In genomic region chr2:38528008-38528442, GRCh38 we compare ENCODE assay signal across 8 cellular contexts.
DNase-seq lines count a peak whose midpoint lies in the region; ATAC-seq and TF ChIP-seq lines count a peak whose summit lies in the region.

No MANE protein-coding gene starts in this region.

- intact Hi-C loops in left lung (cut with DNase I), result no loop called here

- peak in 1 of 2 donors; percentile 28 for ATAC-seq in CD4-positive, CD25-positive, alpha-beta regulatory T cell (ENCODE audit: low read depth in 2 of 2)
- ATAC-seq in left lung (peak; percentile 64), GM18511 (IDR thresholded peaks at IDR 0.05; ENCODE audit: unreplicated experiment) (no peak), GM18873 (IDR thresholded peaks at IDR 0.05; ENCODE audit: low FRiP score, unreplicated experiment) (no peak)

- no peaks in the 10 kb centered on the region for H3K36me3 ChIP-seq in CD4-positive, CD25-positive, alpha-beta regulatory T cell (ENCODE audit: control insufficient read depth, insufficient read depth, low read length)
- H3K36me3 ChIP-seq in left lung, result no peaks in the 10 kb centered on the region

- H3K9me3 ChIP-seq in CD4-positive, CD25-positive, alpha-beta regulatory T cell (ENCODE audit: control insufficient read depth in 2 of 2, low read length in 2 of 2), result no peaks in the 10 kb centered on the region
- H3K9me3 ChIP-seq in left lung, result no peaks in the 10 kb centered on the region

- peaks cover 0 to 8% (median 4%) of the 10 kb centered on the region in 4 donors for H3K4me1 Mint-ChIP-seq in CD4-positive, CD25-positive, alpha-beta regulatory T cell
- H3K4me1 Mint-ChIP-seq in T-helper 1 cell treated with Interleukin-12 subunit alpha and Interleukin-12 subunit beta and Interleukin-4 antibody, amounts not matched to agents 30 μg/mL and 1 μg/mL, for 36 hours (ENCODE audit: low read depth), result no peaks in the 10 kb centered on the region

- no peak for TF ChIP-seq CTCF in left lung (IDR thresholded peaks at IDR 0.05)

- peaks cover 3% of the 10 kb centered on the region for H3K36me3 Mint-ChIP-seq in CD4-positive, CD25-positive, alpha-beta regulatory T cell
- H3K36me3 Mint-ChIP-seq in T-helper 1 cell treated with Interleukin-12 subunit alpha and Interleukin-12 subunit beta and Interleukin-4 antibody, amounts not matched to agents 30 μg/mL and 1 μg/mL, for 36 hours (ENCODE audit: low read depth), result no peaks in the 10 kb centered on the region

- peaks cover 5% of the 10 kb centered on the region for H3K4me1 ChIP-seq in CD4-positive, CD25-positive, alpha-beta regulatory T cell (ENCODE audit: control insufficient read depth, insufficient read depth, low read length, poor library complexity, severe bottlenecking)
- H3K4me1 ChIP-seq in left lung, result peaks cover 0 to 10% of the 10 kb centered on the region in 2 donors

- H3K27me3 Mint-ChIP-seq in CD4-positive, CD25-positive, alpha-beta regulatory T cell, result peaks cover 54% of the 10 kb centered on the region
- H3K27me3 Mint-ChIP-seq in T-helper 1 cell treated with Interleukin-12 subunit alpha and Interleukin-12 subunit beta and Interleukin-4 antibody, amounts not matched to agents 30 μg/mL and 1 μg/mL, for 36 hours (ENCODE audit: low read depth), result peaks cover 56% of the 10 kb centered on the region

- DNase-seq in CD4-positive, CD25-positive, alpha-beta regulatory T cell, result peak in 1 of 3 donors; percentile 32
- DNase-seq in HuH-7.5 (ENCODE audit: low spot score) (peak; percentile 41), cerebellar cortex (ENCODE audit: low spot score) (peak; percentile 53), left lung (peak in 1 of 2 donors; percentile 80)
- peak; percentile 43 for DNase-seq in stimulated activated CD4-positive, alpha-beta T cell treated with anti-CD3 and anti-CD28 coated beads, Interleukin-4, amount 100 ng/mL, for 1 hour

- no peak overlapping the region for H3K27ac ChIP-seq in CD4-positive, CD25-positive, alpha-beta regulatory T cell (ENCODE audit: insufficient read depth, low read length, poor library complexity, severe bottlenecking)
- H3K27ac ChIP-seq in left lung, result peak overlapping the region in 1 of 2 donors; percentile 54

- H3K4me3 Mint-ChIP-seq in CD4-positive, CD25-positive, alpha-beta regulatory T cell, result peak overlapping the region in 3 of 4 donors; percentile 60 to 68 (median 67)
- peak overlapping the region; percentile 35 for H3K4me3 Mint-ChIP-seq in T-helper 1 cell treated with Interleukin-12 subunit alpha and Interleukin-12 subunit beta and Interleukin-4 antibody, amounts not matched to agents 30 μg/mL and 1 μg/mL, for 36 hours

- peaks cover 17% of the 10 kb centered on the region for H3K27me3 ChIP-seq in CD4-positive, CD25-positive, alpha-beta regulatory T cell (ENCODE audit: control insufficient read depth, insufficient read depth, low read length)
- H3K27me3 ChIP-seq in left lung, result peaks cover 0 to 21% of the 10 kb centered on the region in 2 donors

- H3K27ac Mint-ChIP-seq in CD4-positive, CD25-positive, alpha-beta regulatory T cell, result no peak overlapping the region
- H3K27ac Mint-ChIP-seq in T-helper 1 cell treated with Interleukin-12 subunit alpha and Interleukin-12 subunit beta and Interleukin-4 antibody, amounts not matched to agents 30 μg/mL and 1 μg/mL, for 36 hours, result no peak overlapping the region

- H3K4me3 ChIP-seq in CD4-positive, CD25-positive, alpha-beta regulatory T cell (ENCODE audit: low read depth, low read length), result peak overlapping the region; percentile 22
- H3K4me3 ChIP-seq in left lung, result peak overlapping the region; percentile 14 to 23

- H3K9me3 Mint-ChIP-seq in CD4-positive, CD25-positive, alpha-beta regulatory T cell, result peaks cover 0 to 2% (median 0%) of the 10 kb centered on the region in 7 donors
- H3K9me3 Mint-ChIP-seq in T-helper 1 cell treated with Interleukin-12 subunit alpha and Interleukin-12 subunit beta and Interleukin-4 antibody, amounts not matched to agents 30 μg/mL and 1 μg/mL, for 36 hours, result no peaks in the 10 kb centered on the region
